ENCODE assay signal across 15 cellular contexts in the genomic region with DNA sequence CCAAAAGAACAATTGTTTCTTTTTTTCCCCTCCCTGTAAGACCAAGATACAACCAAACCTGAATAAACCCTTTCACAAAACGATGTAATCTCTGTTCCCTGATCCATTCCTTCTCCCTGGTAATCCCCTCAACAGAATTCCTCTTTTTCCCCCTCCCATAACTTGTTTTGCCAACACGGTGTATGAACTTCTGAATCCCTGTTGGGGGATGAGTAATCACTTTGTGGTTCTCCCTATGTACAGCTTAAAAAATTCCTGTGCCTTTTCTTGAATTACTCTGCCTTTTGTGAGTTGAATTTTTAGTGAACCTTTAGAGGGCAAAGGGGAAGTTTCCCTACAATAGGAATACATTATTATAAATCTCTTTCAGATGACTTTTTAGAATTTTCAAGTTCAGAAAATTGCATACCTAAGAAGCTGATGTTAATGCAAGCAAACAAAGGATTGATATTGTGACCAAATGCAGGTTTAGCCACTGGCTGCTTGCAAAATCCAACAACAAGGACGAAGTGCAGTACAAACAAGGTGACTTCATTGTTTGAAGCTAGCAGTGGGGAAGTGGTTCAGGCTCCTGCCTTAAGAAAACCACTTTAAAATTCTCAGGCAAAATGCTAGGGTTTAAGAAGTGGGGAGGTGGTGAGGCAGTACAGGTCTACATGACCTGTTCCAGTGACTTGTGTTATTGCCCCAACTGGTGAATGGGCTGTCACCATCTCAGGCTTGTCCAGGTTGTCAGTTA. TPM values are rescaled to one million over a fixed set of nuclear protein-coding genes. Genes with fewer than 3 reads are reported as not detected.
DNase-seq lines count a peak whose midpoint lies in the region; ATAC-seq and TF ChIP-seq lines count a peak whose summit lies in the region.
"Had no signal": no experiment of that assay in that cellular context is flagged by ENCODE, and none has a peak within 500 bp of the region (broad histone marks: within the 10 kb centered on the region; RNA-seq: fewer than 3 reads in every experiment).

No MANE protein-coding gene starts in this region.

- peaks cover 2% of the 10 kb centered on the region for H3K27me3 Mint-ChIP-seq in neural progenitor cell (ENCODE audit: insufficient read depth, low read depth)
- peaks cover 3% of the 10 kb centered on the region for H3K27me3 Mint-ChIP-seq in activated naive CD8-positive, alpha-beta T cell treated with anti-CD3 and anti-CD28 coated beads, Interleukin-2, amount 50 U/mL, for 24 hours

- no peaks in the 10 kb centered on the region for H3K9me2 ChIP-seq in PC-3 (replicated peaks; ENCODE audit: low read length)

- POLR2A ChIA-PET in PC-3 (lab: Charles Lee; ENCODE audit: unreplicated experiment), result no interaction called here

- H3K79me2 ChIP-seq in PC-3 (ENCODE audit: low read length) (no peaks in the 10 kb centered on the region), neural progenitor cell (ENCODE audit: low read depth) (no peaks in the 10 kb centered on the region)

- H3F3A ChIP-seq in PC-3 (ENCODE audit: low read length, unreplicated experiment) (no peaks in the 10 kb centered on the region), neural progenitor cell (ENCODE audit: low read depth) (no peaks in the 10 kb centered on the region)

- H3K4me2 ChIP-seq in PC-3 (ENCODE audit: low read length), result peak overlapping the region; percentile 73
- H3K4me2 ChIP-seq in neural progenitor cell, result no peak overlapping the region

- TF ChIP-seq CTCF in PC-3 (conservative IDR thresholded peaks at IDR 0.05; ENCODE audit: low read depth, low read length) (no peak), epithelial cell of esophagus (IDR thresholded peaks at IDR 0.05; ENCODE audit: insufficient read depth, low read depth, low read length, missing control alignments) (no peak), neural progenitor cell (IDR thresholded peaks at IDR 0.05) (no peak)

- no peaks in the 10 kb centered on the region for H3K9me3 ChIP-seq in PC-3 (ENCODE audit: low read length)
- no peaks in the 10 kb centered on the region for H3K9me3 ChIP-seq in neural progenitor cell (ENCODE audit: low read depth)

- peaks cover 27% of the 10 kb centered on the region for H3K4me1 ChIP-seq in PC-3 (ENCODE audit: insufficient read depth, low read length)
- peaks cover 14% of the 10 kb centered on the region for H3K4me1 ChIP-seq in neural progenitor cell

- H3K36me3 Mint-ChIP-seq in neural progenitor cell, result no peaks in the 10 kb centered on the region
- H3K36me3 Mint-ChIP-seq in activated naive CD8-positive, alpha-beta T cell treated with anti-CD3 and anti-CD28 coated beads, Interleukin-2, amount 50 U/mL, for 24 hours (ENCODE audit: low read depth), result no peaks in the 10 kb centered on the region
- H3K36me3 Mint-ChIP-seq: brain had no signal

- intact Hi-C loops in PC-3 (cut with micrococcal nuclease), result no loop called here

- BruUV-seq in PC-3 (replicated peaks; lab: Mats Ljungman, UMichigan), result no TSS peak

- H4K20me1 ChIP-seq in PC-3 (ENCODE audit: low read length) (no peaks in the 10 kb centered on the region), neural progenitor cell (ENCODE audit: low read depth) (no peaks in the 10 kb centered on the region)

- H3K4me1 Mint-ChIP-seq in neural progenitor cell, result peaks cover 18% of the 10 kb centered on the region
- H3K4me1 Mint-ChIP-seq in activated naive CD8-positive, alpha-beta T cell treated with anti-CD3 and anti-CD28 coated beads, Interleukin-2, amount 50 U/mL, for 24 hours, result no peaks in the 10 kb centered on the region

- H3K9me3 Mint-ChIP-seq in neural progenitor cell, result peaks cover 7% of the 10 kb centered on the region
- peaks cover 10% of the 10 kb centered on the region for H3K9me3 Mint-ChIP-seq in activated naive CD8-positive, alpha-beta T cell treated with anti-CD3 and anti-CD28 coated beads, Interleukin-2, amount 50 U/mL, for 24 hours

- H3K4me3 ChIP-seq in PC-3 (ENCODE audit: low read length) (no peak overlapping the region), epithelial cell of esophagus (ENCODE audit: low read length) (no peak overlapping the region), neural progenitor cell (no peak overlapping the region)
- H3K4me3 ChIP-seq: K562 had no signal

- H3K36me3 ChIP-seq in PC-3 (ENCODE audit: low read depth, low read length) (no peaks in the 10 kb centered on the region), neural progenitor cell (no peaks in the 10 kb centered on the region)

- in situ Hi-C loops in Caki2 (cut with HindIII; ENCODE audit: low pct_unique_long_range_greater_than_20kb, low sequenced_read_pairs), result no loop called here

- H3K27ac Mint-ChIP-seq in neural progenitor cell, result peak overlapping the region; percentile 40
- no peak overlapping the region for H3K27ac Mint-ChIP-seq in activated naive CD8-positive, alpha-beta T cell treated with anti-CD3 and anti-CD28 coated beads, Interleukin-2, amount 50 U/mL, for 24 hours
- H3K27ac Mint-ChIP-seq: brain had no signal

- H3K27me3 ChIP-seq in PC-3 (ENCODE audit: low read length) (no peaks in the 10 kb centered on the region), neural progenitor cell (no peaks in the 10 kb centered on the region)

- ATAC-seq in PC-3, result peak; percentile 71
- ATAC-seq in GM19463 (IDR thresholded peaks at IDR 0.05; ENCODE audit: unreplicated experiment), result no peak
- ATAC-seq in activated naive CD8-positive, alpha-beta T cell treated with anti-CD3 and anti-CD28 coated beads, Interleukin-2, amount 50 U/mL, for 24 hours, result no peak
- ATAC-seq: activated CD4-positive, CD25-positive, alpha-beta regulatory T cell treated with anti-CD3 and anti-CD28 coated beads, Interleukin-2, amount 50 U/mL, for 24 hours; activated T-cell treated with anti-CD3 and anti-CD28 coated beads, Interleukin-2, amount 50 U/mL, for 4 hours; K562; stimulated activated naive CD8-positive, alpha-beta T cell treated with anti-CD3 and anti-CD28 coated beads, Interleukin-15, Interleukin-2, amounts not matched to agents 100 U/mL and 50 U/mL, for 24 hours had no signal

- H2AFZ ChIP-seq in PC-3 (ENCODE audit: low read length), result peak overlapping the region; percentile 56
- no peak overlapping the region for H2AFZ ChIP-seq in neural progenitor cell (replicated peaks)

- CTCF ChIA-PET in PC-3 (lab: Charles Lee), result no interaction called here

- no peak overlapping the region for H3K9ac ChIP-seq in PC-3 (ENCODE audit: low read length)
- H3K9ac ChIP-seq in neural progenitor cell, result no peak overlapping the region

- peak; percentile 15 for DNase-seq in Caki2 (ENCODE audit: low read depth)
- DNase-seq in PC-3, result peak; percentile 65
- DNase-seq in epithelial cell of esophagus (ENCODE audit: low read depth), result peak; percentile 46
- DNase-seq in neural progenitor cell (ENCODE audit: low spot score), result peak; percentile 6
- no peak for DNase-seq in activated naive CD8-positive, alpha-beta T cell treated with anti-CD3 and anti-CD28 coated beads, Interleukin-2, amount 50 U/mL, for 24 hours
- DNase-seq in DMS79 treated with DMSO at 0.1 percent for 48 hours (lab: John Stamatoyannopoulos, UW), result no peak
- no peak for DNase-seq in anterior cingulate cortex (lab: John Stamatoyannopoulos, UW)
- DNase-seq: activated T-cell treated with anti-CD3 and anti-CD28 coated beads, Interleukin-2, amount 50 U/mL, for 4 hours; NCI-H187 treated with DMSO at 0.1 percent for 48 hours; stimulated activated CD4-positive, alpha-beta T cell treated with anti-CD3 and anti-CD28 coated beads, Interleukin-4, amount 100 ng/mL, for 4 hours; stimulated activated naive CD8-positive, alpha-beta T cell treated with anti-CD3 and anti-CD28 coated beads, Interleukin-15, Interleukin-2, amounts not matched to agents 100 U/mL and 50 U/mL, for 24 hours had no signal

- no peak overlapping the region for H3K4me3 Mint-ChIP-seq in neural progenitor cell
- no peak overlapping the region for H3K4me3 Mint-ChIP-seq in activated naive CD8-positive, alpha-beta T cell treated with anti-CD3 and anti-CD28 coated beads, Interleukin-2, amount 50 U/mL, for 24 hours
- H3K4me3 Mint-ChIP-seq: activated T-cell treated with anti-CD3 and anti-CD28 coated beads, Interleukin-2, amount 50 U/mL, for 4 hours; brain had no signal

- H3K27ac ChIP-seq in PC-3 (ENCODE audit: low read length), result peak overlapping the region; percentile 31; the same call in 1 of the 2 replicates
- no peak overlapping the region for H3K27ac ChIP-seq in neural progenitor cell

RNA-seq across cellular contexts. Expression of a gene that starts 15.0 kb away (rescaled TPM):
- not detected in 2 replicates for total RNA-seq in Caki2 (2014; rRNA removed; shearing (Covaris generic); ENCODE audit: low replicate concordance)
- total RNA-seq in PC-3 (2014; rRNA removed) (1.3 and 1.9 TPM in 2 replicates), neural progenitor cell (ENCODE audit: low replicate concordance) (0.32 and 1.0 TPM in 2 replicates)

RNA-seq across cellular contexts. Expression of a gene that starts 16.3 kb away (rescaled TPM):
- 0.03 TPM in 1 of 2 replicates, not detected in the other for total RNA-seq in Caki2 (2014; rRNA removed; shearing (Covaris generic); ENCODE audit: low replicate concordance)
- total RNA-seq in PC-3 (2014; rRNA removed), result 1.9 and 12.5 TPM in 2 replicates
- total RNA-seq in neural progenitor cell (ENCODE audit: low replicate concordance), result 2.7 and 3.2 TPM in 2 replicates

Comparison
In these comparisons a context has a peak if more than half of its experiments do, and no peak if none do; other contexts are left out.
1. DNase-seq: peak in Caki2 (single experiment), PC-3 (single experiment), epithelial cell of esophagus (single experiment) and neural progenitor cell (single experiment); none in activated naive CD8-positive, alpha-beta T cell treated with anti-CD3 and anti-CD28 coated beads, Interleukin-2, amount 50 U/mL, for 24 hours (single experiment), DMS79 treated with DMSO at 0.1 percent for 48 hours (single experiment) and anterior cingulate cortex (0 of 58).